ENCODE assay signal across 8 cellular contexts in the genomic region with DNA sequence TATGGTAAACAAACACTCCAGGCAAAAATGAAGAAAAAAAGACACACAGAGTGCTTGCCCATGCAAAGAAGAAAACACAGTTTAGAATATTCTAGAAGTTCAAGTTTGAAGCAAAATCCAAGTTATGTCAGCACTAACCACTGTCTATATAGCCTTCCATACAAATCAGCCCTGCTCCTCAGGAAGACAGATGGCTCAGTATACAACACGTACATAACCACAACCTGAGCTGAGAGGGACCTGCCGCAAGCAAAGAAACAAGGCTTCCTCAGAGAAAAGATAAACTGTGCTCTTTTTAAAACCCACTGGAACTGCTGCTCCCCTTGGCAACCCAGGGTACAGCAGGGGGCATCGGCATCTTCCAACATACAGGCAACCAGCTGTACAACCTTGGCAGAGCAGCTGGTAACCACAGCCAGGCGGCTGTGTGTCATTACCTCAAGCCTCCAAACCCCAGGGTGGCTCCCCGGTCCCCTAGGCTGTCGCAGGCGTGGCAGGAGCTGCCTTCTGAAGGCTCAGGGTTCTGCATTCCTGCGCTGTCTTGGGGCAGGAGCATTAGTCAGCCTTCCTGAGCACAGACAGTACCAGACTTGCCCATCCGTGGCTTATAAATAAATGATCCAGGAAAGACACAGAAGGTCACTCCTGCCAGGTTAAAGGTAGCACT.
A peak's percentile ranks its signal among the peaks of the same experiment; 100 is the strongest.
DNase-seq lines count a peak whose midpoint lies in the region; ATAC-seq and TF ChIP-seq lines count a peak whose summit lies in the region.

No MANE protein-coding gene starts in this region.

- H2BK120ac ChIP-seq in trophoblast cell (ENCODE audit: insufficient read depth, low read length, poor library complexity) = no peak overlapping the region

- H3K9me3 ChIP-seq in trophoblast cell (ENCODE audit: insufficient read depth, low read depth, low read length) = no peaks in the 10 kb centered on the region

- no peak overlapping the region for H2AFZ ChIP-seq in trophoblast cell (ENCODE audit: insufficient read depth, low read length, poor library complexity)

- H3K4me1 ChIP-seq in trophoblast cell (ENCODE audit: control insufficient read depth in 1 of 2, insufficient read depth in 2 of 2, low read length in 2 of 2) = no peaks in the 10 kb centered on the region

- no peak for ATAC-seq in GM19328 (IDR thresholded peaks at IDR 0.05; ENCODE audit: unreplicated experiment)

- no peak overlapping the region for H4K12ac ChIP-seq in trophoblast cell (ENCODE audit: low read depth, low read length)

- no peak overlapping the region for H4K91ac ChIP-seq in trophoblast cell (ENCODE audit: low read depth, low read length)

- H3K27ac ChIP-seq in trophoblast cell (ENCODE audit: low read depth, low read length) = no peak overlapping the region

- H3K14ac ChIP-seq in trophoblast cell (ENCODE audit: low read length) = no peak overlapping the region

- WGBS in trophoblast cell (ENCODE audit: extremely low coverage, insufficient coverage, insufficient read length) = no CpG with 5 or more reads among the region's 9 CpGs

- H4K8ac ChIP-seq in trophoblast cell (ENCODE audit: low read depth, low read length) = no peak overlapping the region

- peak; percentile 27 for TF ChIP-seq CTCF in epithelial cell of proximal tubule (conservative IDR thresholded peaks at IDR 0.05; ENCODE audit: low read depth, low read length)

- no peak overlapping the region for H3K9ac ChIP-seq in trophoblast cell (ENCODE audit: low read length)

- H3K27me3 ChIP-seq in trophoblast cell (ENCODE audit: insufficient read depth, low read length) = no peaks in the 10 kb centered on the region

- no peak overlapping the region for H2BK5ac ChIP-seq in trophoblast cell (ENCODE audit: low read depth, low read length, poor library complexity)

- no peak overlapping the region for H3K4ac ChIP-seq in trophoblast cell (ENCODE audit: low read depth, low read length)

- no peaks in the 10 kb centered on the region for H3K79me2 ChIP-seq in trophoblast cell (ENCODE audit: control insufficient read depth, insufficient read depth, low read length, poor library complexity)

- no peak overlapping the region for H3K4me2 ChIP-seq in trophoblast cell (ENCODE audit: low read length)

- no peaks in the 10 kb centered on the region for H3K36me3 ChIP-seq in trophoblast cell (ENCODE audit: control insufficient read depth in 1 of 2, insufficient read depth in 2 of 2, low read length in 2 of 2)

- H3K18ac ChIP-seq in trophoblast cell (ENCODE audit: low read length) = no peak overlapping the region

- no peaks in the 10 kb centered on the region for H3K79me1 ChIP-seq in trophoblast cell (ENCODE audit: low read length)

- no peak overlapping the region for H2AK5ac ChIP-seq in trophoblast cell (ENCODE audit: low read length)

- H2BK12ac ChIP-seq in trophoblast cell (ENCODE audit: low read length) = no peak overlapping the region

- H3K4me3 ChIP-seq in epithelial cell of proximal tubule (ENCODE audit: low read depth, low read length) (no peak overlapping the region), trophoblast cell (ENCODE audit: low read depth, low read length) (no peak overlapping the region)

- H3K23ac ChIP-seq in trophoblast cell (ENCODE audit: low read length) = no peak overlapping the region

- DNase-seq in LoVo (ENCODE audit: low spot score) = peak; percentile 62
- peak; percentile 34 to 52 for DNase-seq in activated CD4-positive, alpha-beta T cell treated with anti-CD3 and anti-CD28 coated beads, Interleukin-2, amount 50 U/mL, for 48 hours
- peak; percentile 70 for DNase-seq in epithelial cell of proximal tubule (ENCODE audit: low read depth)
- DNase-seq in stimulated activated CD8-positive, alpha-beta memory T cell treated with anti-CD3 and anti-CD28 coated beads, Interleukin-4, amount 100 ng/mL, for 24 hours (ENCODE audit: low read depth) = peak; percentile 22
- no peak for DNase-seq in trophoblast cell
- no peak for DNase-seq in HUDEP-2 (lab: John Stamatoyannopoulos, UW; ENCODE audit: unreplicated experiment in 76 of 76)
- no peak for DNase-seq in GOT3 (lab: John Stamatoyannopoulos, UW)

Comparison
In these comparisons a context has a peak if more than half of its experiments do, and no peak if none do; other contexts are left out.
1. DNase-seq: peak in LoVo (single experiment), activated CD4-positive, alpha-beta T cell treated with anti-CD3 and anti-CD28 coated beads, Interleukin-2, amount 50 U/mL, for 48 hours (2 of 2), epithelial cell of proximal tubule (single experiment) and stimulated activated CD8-positive, alpha-beta memory T cell treated with anti-CD3 and anti-CD28 coated beads, Interleukin-4, amount 100 ng/mL, for 24 hours (single experiment); none in trophoblast cell (0 of 2), HUDEP-2 (0 of 76) and GOT3 (single experiment).